ENCODE assay signal across 9 cellular contexts in the genomic region with DNA sequence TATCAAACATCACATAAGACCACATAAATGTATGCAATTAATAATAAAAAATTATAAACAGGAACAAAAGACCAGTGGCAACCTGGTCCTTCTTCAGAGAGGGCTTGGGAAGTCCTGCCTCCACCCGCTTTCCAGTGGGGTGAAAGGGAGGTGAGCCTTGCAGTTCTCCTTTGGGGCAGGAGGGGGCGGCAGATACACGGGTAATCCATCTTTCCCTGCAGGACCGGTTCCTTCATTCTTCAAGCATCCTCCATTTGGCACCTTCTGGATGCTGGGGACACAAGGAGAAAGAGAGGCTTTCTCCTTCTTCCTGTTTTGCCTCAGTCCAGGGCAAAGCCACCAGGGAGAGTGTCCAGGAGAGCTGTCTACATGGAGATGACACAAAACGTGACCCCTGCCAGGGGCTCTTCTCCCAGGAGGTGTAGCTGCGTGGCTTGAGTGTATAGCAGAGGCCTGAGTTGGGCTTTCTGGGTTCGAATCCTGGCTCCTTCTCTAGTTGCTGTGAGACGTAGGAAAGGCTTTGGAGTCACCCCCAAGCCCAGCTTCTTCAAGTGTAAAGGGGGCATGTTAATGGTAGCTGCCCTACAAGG. TPM values are rescaled to one million over a fixed set of nuclear protein-coding genes. Genes with fewer than 3 reads are reported as not detected.
A peak's percentile ranks its signal among the peaks of the same experiment; 100 is the strongest.
DNase-seq lines count a peak whose midpoint lies in the region; ATAC-seq and TF ChIP-seq lines count a peak whose summit lies in the region.
"Had no signal": no experiment of that assay in that cellular context is flagged by ENCODE, and none has a peak within 500 bp of the region (broad histone marks: within the 10 kb centered on the region; RNA-seq: fewer than 3 reads in every experiment).

No MANE protein-coding gene starts in this region.

- H2BK20ac ChIP-seq in IMR-90 (ENCODE audit: low read depth, low read length): no peak overlapping the region

- CTCF ChIA-PET in IMR-90 (lab: Yijun Ruan, JAX): interaction anchor here (0.6 to 1.0 kb wide), 3 partner anchors 86 to 1176 kb away, joined by 3 read pairs; no protein-coding TSS in a partner anchor

- H3K9me3 Mint-ChIP-seq in activated T-helper 17 cell treated with anti-CD3 and anti-CD28 coated beads, Interleukin-2, amount 50 U/mL, for 72 hours: peaks cover 4% of the 10 kb centered on the region

- no peak overlapping the region for H3K4me2 ChIP-seq in IMR-90 (ENCODE audit: low read depth, low read length)

- no peak overlapping the region for H4K8ac ChIP-seq in IMR-90 (ENCODE audit: low read depth in 2 of 2, low read length in 2 of 2)

- H3K23ac ChIP-seq in IMR-90 (ENCODE audit: low read depth, low read length): no peak overlapping the region

- no peak overlapping the region for H3K27ac ChIP-seq in IMR-90 (ENCODE audit: insufficient read depth, low read length)
- H3K27ac ChIP-seq in tibial artery: no peak overlapping the region
- H3K27ac ChIP-seq: SK-N-MC had no signal

- no peak overlapping the region for H2AFZ ChIP-seq in IMR-90 (replicated peaks; ENCODE audit: low read length, poor library complexity)

- peak; percentile 93 for ATAC-seq in IMR-90 (ENCODE audit: low read depth)
- ATAC-seq in activated T-helper 17 cell treated with anti-CD3 and anti-CD28 coated beads, Interleukin-2, amount 50 U/mL, for 72 hours (replicated peaks): peak; percentile 72
- ATAC-seq in GM21390 (IDR thresholded peaks at IDR 0.05; ENCODE audit: unreplicated experiment): no peak

- H2BK15ac ChIP-seq in IMR-90 (ENCODE audit: low read depth, low read length): no peak overlapping the region

- no peak overlapping the region for H2BK5ac ChIP-seq in IMR-90 (ENCODE audit: low read depth, low read length, poor library complexity, severe bottlenecking)

- H3K27me3 ChIP-seq in IMR-90 (ENCODE audit: control insufficient read depth, insufficient read depth, low read length): peaks cover 11% of the 10 kb centered on the region
- H3K27me3 ChIP-seq in tibial artery: peaks cover 0 to 6% of the 10 kb centered on the region in 2 donors

- no peak overlapping the region for H2AK9ac ChIP-seq in IMR-90 (replicated peaks; ENCODE audit: low read depth, low read length, poor library complexity)

- dilution Hi-C loops in IMR-90 (cut with HindIII; ENCODE audit: low sequenced_read_pairs, unreplicated experiment): no loop called here

- TF ChIP-seq CTCF in IMR-90 (conservative IDR thresholded peaks at IDR 0.05; ENCODE audit: low read depth, low read length) (peak; percentile 92), foreskin fibroblast (IDR thresholded peaks at IDR 0.05; ENCODE audit: low read depth, low read length) (peak; percentile 97), tibial artery (IDR thresholded peaks at IDR 0.05) (peak; percentile 89 to 94)

- H3K4me1 ChIP-seq in IMR-90 (ENCODE audit: control insufficient read depth, insufficient read depth, low read length): peaks cover 9% of the 10 kb centered on the region
- H3K4me1 ChIP-seq in tibial artery: peaks cover 0 to 5% (median 0%) of the 10 kb centered on the region in 4 donors

- TF ChIP-seq POLR2A in IMR-90 (IDR thresholded peaks at IDR 0.05; ENCODE audit: low read depth, low read length): no peak

- WGBS in IMR-90 (ENCODE audit: extremely low coverage in 2 of 2, insufficient read length in 1 of 2), 2 experiments: no CpG with 5 or more reads among the region's 8 CpGs

- no peaks in the 10 kb centered on the region for H3K36me3 ChIP-seq in IMR-90 (ENCODE audit: control insufficient read depth, insufficient read depth, low read length)
- no peaks in the 10 kb centered on the region for H3K36me3 ChIP-seq in tibial artery

- POLR2A ChIA-PET in IMR-90 (lab: Charles Lee; ENCODE audit: unreplicated experiment): no interaction called here

- H3K4me3 ChIP-seq in IMR-90 (ENCODE audit: insufficient read depth, low read depth, low read length): no peak overlapping the region
- no peak overlapping the region for H3K4me3 ChIP-seq in foreskin fibroblast (ENCODE audit: low read depth in 1 of 2, low read length in 2 of 2)
- no peak overlapping the region for H3K4me3 ChIP-seq in tibial artery
- H3K4me3 ChIP-seq: SK-N-MC had no signal

- no TSS peak for BruUV-seq in IMR-90 (replicated peaks; lab: Mats Ljungman, UMichigan)

- no peak overlapping the region for H3K9ac ChIP-seq in IMR-90 (ENCODE audit: low read depth, low read length)

- H3K9me3 ChIP-seq in IMR-90 (ENCODE audit: control insufficient read depth, insufficient read depth, low read length) (peaks cover 4% of the 10 kb centered on the region), tibial artery (peaks cover 0 to 5% (median 0%) of the 10 kb centered on the region in 3 donors)

- H4K5ac ChIP-seq in IMR-90 (ENCODE audit: low read depth, low read length): no peak overlapping the region

- intact Hi-C loops in IMR-90 (cut with micrococcal nuclease) (loop anchor here (2.0 to 10.0 kb wide), 5 partner anchors 499 to 1399 kb away; no protein-coding TSS in a partner anchor), tibial artery (cut with DNase I; ENCODE audit: low total_unique reads) (loop anchor here (5.0 to 10.0 kb wide), 2 partner anchors 176 to 1009 kb away; no protein-coding TSS in a partner anchor)

- in situ Hi-C loops in Caki2 (cut with HindIII; ENCODE audit: low pct_unique_long_range_greater_than_20kb, low sequenced_read_pairs) (no loop called here), IMR-90 (cut with MboI; ENCODE audit: low sequenced_read_pairs) (loop anchor here (10.0 kb wide), 1 partner anchor 1009 kb away; no protein-coding TSS in a partner anchor)

- H2AK5ac ChIP-seq in IMR-90 (ENCODE audit: low read depth, low read length): no peak overlapping the region

- H3K9me1 ChIP-seq in IMR-90 (ENCODE audit: insufficient read depth, low read length): peaks cover 4% of the 10 kb centered on the region; the same call in 1 of the 2 replicates

- H3K36me3 Mint-ChIP-seq in activated T-helper 17 cell treated with anti-CD3 and anti-CD28 coated beads, Interleukin-2, amount 50 U/mL, for 72 hours (ENCODE audit: low read depth): no peaks in the 10 kb centered on the region

- no peak overlapping the region for H3K56ac ChIP-seq in IMR-90 (ENCODE audit: extremely low read depth, insufficient read depth, low read length)

- no peak overlapping the region for H3K14ac ChIP-seq in IMR-90 (replicated peaks; ENCODE audit: low read depth, low read length)

- H4K20me1 ChIP-seq in IMR-90 (ENCODE audit: insufficient read depth, low read length): no peaks in the 10 kb centered on the region

- DNase-seq in Caki2 (ENCODE audit: low read depth): peak; percentile 78
- DNase-seq in IMR-90: peak; percentile 63
- DNase-seq in RPMI8226: peak; percentile 82
- peak in 1 of 2 donors; percentile 82 for DNase-seq in foreskin fibroblast
- peak in 47 of 56 donors; percentile 11 to 86 (median 45) for DNase-seq in nucleus accumbens (lab: John Stamatoyannopoulos, UW)
- DNase-seq in tibial artery: peak; percentile 77 to 85

- no peak overlapping the region for H3K18ac ChIP-seq in IMR-90 (ENCODE audit: low read depth, low read length)

- no peak overlapping the region for H3K27ac Mint-ChIP-seq in activated T-helper 17 cell treated with anti-CD3 and anti-CD28 coated beads, Interleukin-2, amount 50 U/mL, for 72 hours

- TF ChIP-seq RAD21 in IMR-90 (IDR thresholded peaks at IDR 0.05; ENCODE audit: low read length): peak; percentile 94

- H3K4me3 Mint-ChIP-seq in activated T-helper 17 cell treated with anti-CD3 and anti-CD28 coated beads, Interleukin-2, amount 50 U/mL, for 72 hours: no peak overlapping the region

- H4K91ac ChIP-seq in IMR-90 (ENCODE audit: insufficient read depth, low read depth, low read length): no peak overlapping the region

- H3K4me1 Mint-ChIP-seq in activated T-helper 17 cell treated with anti-CD3 and anti-CD28 coated beads, Interleukin-2, amount 50 U/mL, for 72 hours: no peaks in the 10 kb centered on the region

- H3K79me1 ChIP-seq in IMR-90 (ENCODE audit: low read depth in 1 of 2, low read length in 2 of 2): no peaks in the 10 kb centered on the region

- H2BK120ac ChIP-seq in IMR-90 (ENCODE audit: low read depth, low read length): no peak overlapping the region

- no peaks in the 10 kb centered on the region for H3K27me3 Mint-ChIP-seq in activated T-helper 17 cell treated with anti-CD3 and anti-CD28 coated beads, Interleukin-2, amount 50 U/mL, for 72 hours

- no peak overlapping the region for H3K4ac ChIP-seq in IMR-90 (ENCODE audit: low read depth, low read length)

TF ChIP-seq in IMR-90, 13 proteins besides CTCF, POLR2A, EP300 and RAD21:
- TF ChIP-seq, protein P1, sequence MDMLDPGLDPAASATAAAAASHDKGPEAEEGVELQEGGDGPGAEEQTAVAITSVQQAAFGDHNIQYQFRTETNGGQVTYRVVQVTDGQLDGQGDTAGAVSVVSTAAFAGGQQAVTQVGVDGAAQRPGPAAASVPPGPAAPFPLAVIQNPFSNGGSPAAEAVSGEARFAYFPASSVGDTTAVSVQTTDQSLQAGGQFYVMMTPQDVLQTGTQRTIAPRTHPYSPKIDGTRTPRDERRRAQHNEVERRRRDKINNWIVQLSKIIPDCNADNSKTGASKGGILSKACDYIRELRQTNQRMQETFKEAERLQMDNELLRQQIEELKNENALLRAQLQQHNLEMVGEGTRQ (IDR thresholded peaks at IDR 0.05; ENCODE audit: low read depth, low read length): no peak
- TF ChIP-seq, protein P2, sequence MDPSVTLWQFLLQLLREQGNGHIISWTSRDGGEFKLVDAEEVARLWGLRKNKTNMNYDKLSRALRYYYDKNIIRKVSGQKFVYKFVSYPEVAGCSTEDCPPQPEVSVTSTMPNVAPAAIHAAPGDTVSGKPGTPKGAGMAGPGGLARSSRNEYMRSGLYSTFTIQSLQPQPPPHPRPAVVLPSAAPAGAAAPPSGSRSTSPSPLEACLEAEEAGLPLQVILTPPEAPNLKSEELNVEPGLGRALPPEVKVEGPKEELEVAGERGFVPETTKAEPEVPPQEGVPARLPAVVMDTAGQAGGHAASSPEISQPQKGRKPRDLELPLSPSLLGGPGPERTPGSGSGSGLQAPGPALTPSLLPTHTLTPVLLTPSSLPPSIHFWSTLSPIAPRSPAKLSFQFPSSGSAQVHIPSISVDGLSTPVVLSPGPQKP (IDR thresholded peaks at IDR 0.05; ENCODE audit: borderline replicate concordance, low read depth, low read length): no peak
- TF ChIP-seq MAZ (IDR thresholded peaks at IDR 0.05; ENCODE audit: borderline replicate concordance, low read depth, low read length) (no peak), SMC3 (IDR thresholded peaks at IDR 0.05; ENCODE audit: low read depth, low read length) (peak; percentile 75), FOS (IDR thresholded peaks at IDR 0.05; ENCODE audit: low read depth, low read length) (no peak), BHLHE40 (IDR thresholded peaks at IDR 0.05; ENCODE audit: low read depth, low read length) (no peak), CHD1 (IDR thresholded peaks at IDR 0.05; ENCODE audit: low read depth, low read length) (no peak)

RNA-seq across cellular contexts. Expression of a gene that starts 23.2 kb away (rescaled TPM):
- total RNA-seq in Caki2 (2014; rRNA removed; shearing (Covaris generic); ENCODE audit: low replicate concordance): 41.6 and 70.1 TPM in 2 replicates
- total RNA-seq in IMR-90 (2012; rRNA removed): 97.0 and 132 TPM in 2 replicates
- polyA plus RNA-seq in IMR-90 (2012; rRNA removed): 1,440 and 1,469 TPM in 2 replicates
- 865 and 2,195 TPM in 2 replicates for polyA plus RNA-seq in IMR-90 (2012; cell fraction: cytosol; rRNA removed)
- polyA plus RNA-seq in IMR-90 (2012; cell fraction: nucleus; rRNA removed; ENCODE audit: low replicate concordance): 449 and 618 TPM in 2 replicates
- total RNA-seq in activated T-helper 17 cell treated with anti-CD3 and anti-CD28 coated beads, Interleukin-2, amount 50 U/mL, for 72 hours: 1,000 to 10,000 TPM; 1,985 to 2,291 TPM

Comparison
In these comparisons a context has a peak if more than half of its experiments do, and no peak if none do; other contexts are left out.
1. RNA of a gene that starts 23.2 kb away (total RNA-seq): 1,985 to 2,291 TPM in activated T-helper 17 cell treated with anti-CD3 and anti-CD28 coated beads, Interleukin-2, amount 50 U/mL, for 72 hours; 97.0 to 132 TPM in IMR-90 and 41.6 to 70.1 TPM in Caki2; every median in the first group is over 10 times any median in the second.
2. Peak in every context shown above with its lines, with median percentiles within 50 percentile points of each other: CTCF ChIP-seq.